Comparison of ENCODE assay signal across 13 cellular contexts in the genomic region with DNA sequence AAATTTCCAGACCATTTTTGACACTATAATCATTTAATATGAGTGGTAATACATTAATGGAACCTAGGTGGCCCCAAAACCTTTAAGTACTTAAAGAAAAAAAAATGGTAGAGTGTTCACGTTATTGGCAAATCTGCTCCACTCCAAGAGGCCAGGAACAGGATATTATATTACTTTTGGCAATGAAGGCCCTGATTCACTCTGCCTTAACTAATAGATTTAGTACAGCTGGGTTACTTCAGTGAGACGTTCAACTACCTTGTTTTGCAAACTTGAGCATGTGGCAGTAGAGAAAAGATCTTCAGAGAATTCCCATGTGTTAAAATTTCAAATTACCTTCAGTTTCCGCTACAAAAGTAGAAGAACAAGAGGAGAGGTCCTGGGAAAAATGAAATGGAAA. TPM values are rescaled to one million over a fixed set of nuclear protein-coding genes. Genes with fewer than 3 reads are reported as not detected.
A peak's percentile ranks its signal among the peaks of the same experiment; 100 is the strongest.
DNase-seq lines count a peak whose midpoint lies in the region; ATAC-seq and TF ChIP-seq lines count a peak whose summit lies in the region.
"Had no signal": no experiment of that assay in that cellular context is flagged by ENCODE, and none has a peak within 500 bp of the region (broad histone marks: within the 10 kb centered on the region; RNA-seq: fewer than 3 reads in every experiment).

No MANE protein-coding gene starts in this region.

- peaks cover 1% of the 10 kb centered on the region; the same call in 1 of the 2 replicates for H3K36me3 ChIP-seq in GM23338 (ENCODE audit: insufficient read depth)
- H3K36me3 ChIP-seq in ascending aorta = peaks cover 0 to 4% of the 10 kb centered on the region in 2 donors
- H3K36me3 ChIP-seq in hepatocyte (replicated peaks; ENCODE audit: insufficient read depth, low read depth) = no peaks in the 10 kb centered on the region
- no peaks in the 10 kb centered on the region for H3K36me3 ChIP-seq in adrenal gland (replicated peaks in 1 of 2)

- no peaks in the 10 kb centered on the region for H3K27me3 ChIP-seq in GM23338 (ENCODE audit: insufficient read depth)
- no peaks in the 10 kb centered on the region for H3K27me3 ChIP-seq in ascending aorta
- H3K27me3 ChIP-seq in hepatocyte = no peaks in the 10 kb centered on the region
- no peaks in the 10 kb centered on the region for H3K27me3 ChIP-seq in adrenal gland
- H3K27me3 ChIP-seq: neutrophil had no signal

- no peak overlapping the region for H3K27ac Mint-ChIP-seq in GM23338

- H3K27me3 Mint-ChIP-seq in GM23338 (ENCODE audit: insufficient read depth, low read depth, poor library complexity) = peaks cover 3% of the 10 kb centered on the region

- H3K9me2 ChIP-seq in GM23338 (ENCODE audit: insufficient read depth) = no peaks in the 10 kb centered on the region
- H3K9me2 ChIP-seq in hepatocyte (replicated peaks; ENCODE audit: insufficient read depth) = no peaks in the 10 kb centered on the region

- intact Hi-C loops in ascending aorta (cut with DNase I) (no loop called here), adrenal gland (cut with DNase I) (no loop called here)

- H3K4me3 Mint-ChIP-seq in GM23338 = no peak overlapping the region
- H3K4me3 Mint-ChIP-seq: CD14-positive monocyte had no signal

- no peaks in the 10 kb centered on the region for H3K9me3 ChIP-seq in ascending aorta
- H3K9me3 ChIP-seq in hepatocyte (ENCODE audit: low read depth) = no peaks in the 10 kb centered on the region
- no peaks in the 10 kb centered on the region for H3K9me3 ChIP-seq in adrenal gland (replicated peaks in 1 of 3)
- H3K9me3 ChIP-seq: neutrophil had no signal

- TF ChIP-seq POLR2A in adrenal gland (IDR thresholded peaks at IDR 0.05) = no peak

- H3K4me2 ChIP-seq in GM23338 (no peak overlapping the region), hepatocyte (no peak overlapping the region)

- POLR2A ChIA-PET in RWPE1 (lab: Yijun Ruan, JAX; ENCODE audit: low non-redundant PET) = no interaction called here

- H3K79me2 ChIP-seq in GM23338 (replicated peaks; ENCODE audit: insufficient read depth) (peaks cover 100% of the 10 kb centered on the region), hepatocyte (peaks cover 98% of the 10 kb centered on the region)

- ATAC-seq in GM23338 = no peak
- no peak for ATAC-seq in HG03354 (IDR thresholded peaks at IDR 0.05; ENCODE audit: poor library complexity, severe bottlenecking, unreplicated experiment)

- H3F3A ChIP-seq in GM23338 (replicated peaks; ENCODE audit: low read depth) = no peaks in the 10 kb centered on the region

- no peaks in the 10 kb centered on the region for H3K9me3 Mint-ChIP-seq in GM23338
- H3K9me3 Mint-ChIP-seq: CD14-positive monocyte had no signal

- TF ChIP-seq CTCF in GM23338 (conservative IDR thresholded peaks at IDR 0.05; ENCODE audit: low read depth in 2 of 2) (no peak), ascending aorta (IDR thresholded peaks at IDR 0.05) (no peak), hepatocyte (IDR thresholded peaks at IDR 0.05; ENCODE audit: poor library complexity) (no peak), RWPE1 (conservative IDR thresholded peaks at IDR 0.05; ENCODE audit: low read depth) (no peak), adrenal gland (IDR thresholded peaks at IDR 0.05) (no peak)

- 66% methylated on average over 3 of the region's 3 CpGs for WGBS in hepatocyte (ENCODE audit: low lambda C conversion rate, missing lambda C conversion rate)
- 40 to 49% (median 44%) methylated on average over 3 of the region's 3 CpGs for WGBS in adrenal gland, 4 donors

- H4K20me1 ChIP-seq in GM23338 (replicated peaks; ENCODE audit: insufficient read depth) (peaks cover 94% of the 10 kb centered on the region), hepatocyte (ENCODE audit: insufficient read depth, poor library complexity, severe bottlenecking) (peaks cover 99% of the 10 kb centered on the region)

- peaks cover 47% of the 10 kb centered on the region; the same call in 2 of the 3 replicates for H3K36me3 Mint-ChIP-seq in GM23338 (ENCODE audit: low read depth)

- no peak overlapping the region for H3K4me3 ChIP-seq in GM23338
- H3K4me3 ChIP-seq in ascending aorta = no peak overlapping the region
- H3K4me3 ChIP-seq in hepatocyte = no peak overlapping the region
- H3K4me3 ChIP-seq in adrenal gland = no peak overlapping the region

- CTCF ChIA-PET in RWPE1 (lab: Yijun Ruan, JAX) = interaction anchor here (0.5 to 2.8 kb wide), 3 partner anchors 8 to 1593 kb away, joined by 3 to 13 read pairs (median 5); partner anchors contain the start of gene BCAS4

- H3K4me1 Mint-ChIP-seq in GM23338 = peaks cover 69% of the 10 kb centered on the region

- H3K27ac ChIP-seq in GM23338 (ENCODE audit: low read depth) (peak overlapping the region; percentile 17; the same call in 1 of the 2 replicates), ascending aorta (peak overlapping the region; percentile 14 to 15), hepatocyte (peak overlapping the region; percentile 36), RWPE1 (no peak overlapping the region), adrenal gland (no peak overlapping the region)
- H3K27ac ChIP-seq: neutrophil had no signal

- H2AFZ ChIP-seq in GM23338 = no peak overlapping the region
- no peak overlapping the region for H2AFZ ChIP-seq in hepatocyte

- H3K4me1 ChIP-seq in GM23338 (ENCODE audit: insufficient read depth) (peaks cover 63% of the 10 kb centered on the region), ascending aorta (peaks cover 0 to 69% of the 10 kb centered on the region in 2 donors), hepatocyte (ENCODE audit: insufficient read depth) (peaks cover 53% of the 10 kb centered on the region), adrenal gland (replicated peaks in 1 of 2) (peaks cover 35 to 93% of the 10 kb centered on the region in 2 donors)

- DNase-seq in AG08395 (ENCODE audit: low spot score) (peak; percentile 33), GM23338 (ENCODE audit: low spot score) (no peak), ascending aorta (ENCODE audit: low spot score in 2 of 2) (no peak), hepatocyte (ENCODE audit: low spot score) (no peak), NCI-H2196 treated with DMSO at 0.1 percent for 48 hours (lab: John Stamatoyannopoulos, UW; ENCODE audit: unreplicated experiment) (no peak), RWPE1 (ENCODE audit: low spot score) (no peak), adrenal gland (no peak)
- DNase-seq: central memory CD4-positive, alpha-beta T cell; foreskin melanocyte; kidney glomerular epithelial cell had no signal

TF ChIP-seq in GM23338, 12 proteins besides CTCF, POLR2A, EP300 and RAD21 (continues in another document):
- TF ChIP-seq ETS1 (IDR thresholded peaks at IDR 0.05) (no peak), ZNF331 (CRISPR knock-in tag; IDR thresholded peaks at IDR 0.05; ENCODE audit: low read depth) (no peak), NANOG (IDR thresholded peaks at IDR 0.05; ENCODE audit: borderline replicate concordance) (no peak)
- TF ChIP-seq, protein P1, sequence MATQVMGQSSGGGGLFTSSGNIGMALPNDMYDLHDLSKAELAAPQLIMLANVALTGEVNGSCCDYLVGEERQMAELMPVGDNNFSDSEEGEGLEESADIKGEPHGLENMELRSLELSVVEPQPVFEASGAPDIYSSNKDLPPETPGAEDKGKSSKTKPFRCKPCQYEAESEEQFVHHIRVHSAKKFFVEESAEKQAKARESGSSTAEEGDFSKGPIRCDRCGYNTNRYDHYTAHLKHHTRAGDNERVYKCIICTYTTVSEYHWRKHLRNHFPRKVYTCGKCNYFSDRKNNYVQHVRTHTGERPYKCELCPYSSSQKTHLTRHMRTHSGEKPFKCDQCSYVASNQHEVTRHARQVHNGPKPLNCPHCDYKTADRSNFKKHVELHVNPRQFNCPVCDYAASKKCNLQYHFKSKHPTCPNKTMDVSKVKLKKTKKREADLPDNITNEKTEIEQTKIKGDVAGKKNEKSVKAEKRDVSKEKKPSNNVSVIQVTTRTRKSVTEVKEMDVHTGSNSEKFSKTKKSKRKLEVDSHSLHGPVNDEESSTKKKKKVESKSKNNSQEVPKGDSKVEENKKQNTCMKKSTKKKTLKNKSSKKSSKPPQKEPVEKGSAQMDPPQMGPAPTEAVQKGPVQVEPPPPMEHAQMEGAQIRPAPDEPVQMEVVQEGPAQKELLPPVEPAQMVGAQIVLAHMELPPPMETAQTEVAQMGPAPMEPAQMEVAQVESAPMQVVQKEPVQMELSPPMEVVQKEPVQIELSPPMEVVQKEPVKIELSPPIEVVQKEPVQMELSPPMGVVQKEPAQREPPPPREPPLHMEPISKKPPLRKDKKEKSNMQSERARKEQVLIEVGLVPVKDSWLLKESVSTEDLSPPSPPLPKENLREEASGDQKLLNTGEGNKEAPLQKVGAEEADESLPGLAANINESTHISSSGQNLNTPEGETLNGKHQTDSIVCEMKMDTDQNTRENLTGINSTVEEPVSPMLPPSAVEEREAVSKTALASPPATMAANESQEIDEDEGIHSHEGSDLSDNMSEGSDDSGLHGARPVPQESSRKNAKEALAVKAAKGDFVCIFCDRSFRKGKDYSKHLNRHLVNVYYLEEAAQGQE (IDR thresholded peaks at IDR 0.05; ENCODE audit: unreplicated experiment) = no peak

RNA-seq across cellular contexts. Expression of gene ADNP, which starts 12.8 kb away (rescaled TPM):
- 95.0 and 98.0 TPM in 2 replicates for total RNA-seq in GM23338 (2014; rRNA removed; shearing (Covaris generic))
- polyA plus RNA-seq in GM23338 (2016; fragmentation: Nextera tagmentation; extraction: Ambion mirVana) = 83.9 and 106 TPM in 2 replicates
- 22.5 TPM for total RNA-seq in ascending aorta
- 43.7 and 44.3 TPM in 2 replicates for total RNA-seq in hepatocyte
- polyA plus RNA-seq in hepatocyte = 12.5 and 13.1 TPM in 2 replicates
- 10 to 100 TPM; 32.4 to 76.4 (median 54.2) TPM for total RNA-seq in adrenal gland
- 10 to 100 TPM; 37.8 to 64.7 (median 54.6) TPM for polyA plus RNA-seq in adrenal gland

RNA-seq across cellular contexts. Expression of gene DPM1, which starts 39.9 kb away (rescaled TPM):
- 71.7 and 80.2 TPM in 2 replicates for total RNA-seq in GM23338 (2014; rRNA removed; shearing (Covaris generic))
- polyA plus RNA-seq in GM23338 (2016; fragmentation: Nextera tagmentation; extraction: Ambion mirVana) (117 and 130 TPM in 2 replicates), hepatocyte (72.9 and 77.8 TPM in 2 replicates), adrenal gland (100 to 1,000 TPM in 1 of 3 donors, 10 to 100 TPM in 2; 21.0 to 145 (median 23.2) TPM)
- total RNA-seq in ascending aorta (37.5 TPM), hepatocyte (84.3 and 85.0 TPM in 2 replicates), adrenal gland (10 to 100 TPM; 33.2 to 64.6 (median 42.9) TPM)

RNA-seq across cellular contexts. Expression of gene MOCS3, which starts 40.2 kb away (rescaled TPM):
- 9.1 and 9.4 TPM in 2 replicates for total RNA-seq in GM23338 (2014; rRNA removed; shearing (Covaris generic))
- polyA plus RNA-seq in GM23338 (2016; fragmentation: Nextera tagmentation; extraction: Ambion mirVana) (2.2 and 3.1 TPM in 2 replicates), hepatocyte (4.0 and 5.5 TPM in 2 replicates), adrenal gland (1 to 10 TPM; 1.0 to 3.3 (median 1.1) TPM)
- total RNA-seq in ascending aorta (4.7 TPM), hepatocyte (7.7 and 8.6 TPM in 2 replicates), adrenal gland (1 to 10 TPM; 4.2 to 7.5 (median 5.9) TPM)

Comparison
In these comparisons a context has a peak if more than half of its experiments do, and no peak if none do; other contexts are left out.
1. H3K27ac ChIP-seq: peak in GM23338 (single experiment), ascending aorta (2 of 2) and hepatocyte (single experiment); none in RWPE1 (single experiment) and adrenal gland (0 of 5).